In genomic region chr16:31460582-31461002, GRCh38 we compare ENCODE assay signal across 8 cellular contexts. TPM values are rescaled to one million over a fixed set of nuclear protein-coding genes. Genes with fewer than 3 reads are reported as not detected.
DNase-seq lines count a peak whose midpoint lies in the region; ATAC-seq, FAIRE-seq and TF ChIP-seq lines count a peak whose summit lies in the region.

No MANE protein-coding gene starts in this region.

- H3K36me3 ChIP-seq in adrenal gland (replicated peaks in 1 of 2) (peaks cover 0 to 38% of the 10 kb centered on the region in 2 donors), kidney (ENCODE audit: control insufficient read depth in 1 of 2, insufficient read depth in 2 of 2, low read length in 2 of 2) (peaks cover 2 to 6% of the 10 kb centered on the region in 2 donors), suprapubic skin (peaks cover 35% of the 10 kb centered on the region)

- no peak for TF ChIP-seq POLR2A in adrenal gland (IDR thresholded peaks at IDR 0.05)
- no peak for TF ChIP-seq POLR2A in suprapubic skin (IDR thresholded peaks at IDR 0.05)

- H3K9ac ChIP-seq in kidney (ENCODE audit: low read length in 2 of 2), result no peak overlapping the region

- H3K4me1 ChIP-seq in adrenal gland (replicated peaks in 1 of 2) (peaks cover 24 to 37% of the 10 kb centered on the region in 2 donors), kidney (ENCODE audit: control insufficient read depth in 1 of 2, insufficient read depth in 1 of 2, low read depth in 1 of 2, low read length in 2 of 2) (peaks cover 13 to 27% of the 10 kb centered on the region in 2 donors), suprapubic skin (peaks cover 43% of the 10 kb centered on the region)

- H3K9me3 ChIP-seq in adrenal gland (replicated peaks in 1 of 3) (no peaks in the 10 kb centered on the region), kidney (ENCODE audit: control insufficient read depth in 1 of 2, low read length in 2 of 2) (no peaks in the 10 kb centered on the region), suprapubic skin (no peaks in the 10 kb centered on the region)

- H3K27me3 ChIP-seq in adrenal gland (no peaks in the 10 kb centered on the region), suprapubic skin (no peaks in the 10 kb centered on the region)

- no peak for TF ChIP-seq EP300 in suprapubic skin (IDR thresholded peaks at IDR 0.05)

- H3K4me3 ChIP-seq in adrenal gland (peak overlapping the region in 1 of 4 donors; percentile 90), kidney (ENCODE audit: low read length in 2 of 2) (peak overlapping the region; percentile 51 to 68), suprapubic skin (peak overlapping the region; percentile 93)

- ATAC-seq in HG02870 (IDR thresholded peaks at IDR 0.05; ENCODE audit: unreplicated experiment), result no peak
- no peak for ATAC-seq in GM19035 (IDR thresholded peaks at IDR 0.05; ENCODE audit: unreplicated experiment)

- 43 to 60% (median 55%) methylated on average over 8 of the region's 8 CpGs for WGBS in adrenal gland, 4 donors
- WGBS in suprapubic skin, result 35% methylated on average over 8 of the region's 8 CpGs

- H3K27ac ChIP-seq in adrenal gland, result peak overlapping the region in 4 of 5 donors; percentile 70 to 100 (median 98)
- peak overlapping the region; percentile 43 to 63 for H3K27ac ChIP-seq in kidney (ENCODE audit: low read depth in 2 of 2, low read length in 2 of 2)
- H3K27ac ChIP-seq in suprapubic skin, result no peak overlapping the region

- peak; percentile 39 to 59 (median 48) for TF ChIP-seq CTCF in adrenal gland (IDR thresholded peaks at IDR 0.05)
- TF ChIP-seq CTCF in kidney (IDR thresholded peaks at IDR 0.05; ENCODE audit: borderline replicate concordance, extremely low read depth, insufficient read depth), result peak; percentile 57
- TF ChIP-seq CTCF in suprapubic skin (IDR thresholded peaks at IDR 0.05), result peak; percentile 44 to 50

- no peak for FAIRE-seq in kidney (lab: Jason Lieb, UNC)

- DNase-seq in NCI-H510A treated with DMSO at 0.1 percent for 48 hours (lab: John Stamatoyannopoulos, UW) (peak; percentile 47), NCI-H510A (lab: John Stamatoyannopoulos, UW) (no peak), NCI-H1092 treated with DMSO at 0.1 percent for 48 hours (lab: John Stamatoyannopoulos, UW) (peak; percentile 31), adrenal gland (peak in 2 of 7 donors; percentile 23 to 63), kidney (peak; percentile 68), suprapubic skin (ENCODE audit: low spot score in 2 of 2) (peak in 1 of 2 donors; percentile 70)

- intact Hi-C loops in adrenal gland (cut with DNase I) (no loop called here), kidney (cut with DNase I) (no loop called here)

RNA-seq across cellular contexts. Expression of gene ARMC5, which starts 1.3 kb away (rescaled TPM):
- total RNA-seq in adrenal gland, result 10 to 100 TPM in 6 of 8 donors, 1 to 10 TPM in 2; 9.1 to 20.3 (median 12.0) TPM
- 10 to 100 TPM in 2 of 3 donors, 1 to 10 TPM in 1; 2.9 to 37.9 (median 24.5) TPM for polyA plus RNA-seq in adrenal gland
- total RNA-seq in kidney, result 9.6 TPM
- 10.9 TPM for polyA plus RNA-seq in kidney (ENCODE audit: insufficient read depth, low read depth, low replicate concordance)
- 10 to 100 TPM in 3 of 4 donors, 1 to 10 TPM in 1; 9.7 to 24.3 (median 17.9) TPM for total RNA-seq in suprapubic skin

RNA-seq across cellular contexts. Expression of gene TGFB1I1, which starts 11.4 kb away (rescaled TPM):
- total RNA-seq in adrenal gland (10 to 100 TPM; 14.2 to 62.7 (median 34.8) TPM), kidney (54.4 TPM), suprapubic skin (10 to 100 TPM; 13.2 to 18.8 (median 14.6) TPM)
- polyA plus RNA-seq in adrenal gland (10 to 100 TPM; 11.3 to 32.7 (median 29.7) TPM), kidney (ENCODE audit: insufficient read depth, low read depth, low replicate concordance) (27.5 TPM)

RNA-seq across cellular contexts. Expression of gene ZNF843, which starts 18.0 kb away (rescaled TPM):
- total RNA-seq in adrenal gland (1 to 10 TPM in 6 of 8 donors, under 1 TPM in 2; 0.61 to 3.1 (median 1.8) TPM), kidney (1.4 TPM), suprapubic skin (1 to 10 TPM; 1.0 to 5.3 (median 1.8) TPM)
- polyA plus RNA-seq in adrenal gland (under 1 TPM; 0.37 to 0.97 (median 0.73) TPM), kidney (ENCODE audit: insufficient read depth, low read depth, low replicate concordance) (0.67 TPM)

RNA-seq across cellular contexts. Expression of gene SLC5A2, which starts 22.3 kb away (rescaled TPM):
- total RNA-seq in adrenal gland (under 1 TPM in 1 of 8 donors, not detected in 7; 0.14 TPM), kidney (4.8 TPM), suprapubic skin (1 to 10 TPM in 2 of 4 donors, not detected in 2; 1.1 to 1.4 TPM)
- polyA plus RNA-seq in adrenal gland (1 to 10 TPM in 2 of 3 donors, not detected in 1; 2.4 to 3.0 TPM), kidney (ENCODE audit: insufficient read depth, low read depth, low replicate concordance) (208 TPM)

RNA-seq across cellular contexts. Expression of gene COX6A2, which starts 32.4 kb away (rescaled TPM):
- total RNA-seq in adrenal gland (not detected), kidney (not detected), suprapubic skin (not detected)
- polyA plus RNA-seq in adrenal gland (1 to 10 TPM in 2 of 3 donors, not detected in 1; 2.8 to 5.2 TPM), kidney (ENCODE audit: insufficient read depth, low read depth, low replicate concordance) (5.5 TPM)
